In genomic region chr22:19218541-19219233, GRCh38 we compare ENCODE assay signal across 2 cellular contexts.
TF ChIP-seq lines count a peak whose summit lies in the region.

No MANE protein-coding gene starts in this region.

TF ChIP-seq in HepG2, 621 proteins besides CTCF, POLR2A, EP300 and RAD21:
- TF ChIP-seq ZFP41 (CRISPR knock-in tag; IDR thresholded peaks at IDR 0.05; ENCODE audit: borderline replicate concordance) (no peak), TFDP1 (CRISPR knock-in tag; IDR thresholded peaks at IDR 0.05; ENCODE audit: borderline replicate concordance) (no peak), SALL2 (CRISPR knock-in tag; IDR thresholded peaks at IDR 0.05) (no peak), CBX1 (IDR thresholded peaks at IDR 0.05; ENCODE audit: low read depth) (no peak), ETV6 (CRISPR knock-in tag; conservative IDR thresholded peaks at IDR 0.05) (no peak), ZNF530 (CRISPR knock-in tag; IDR thresholded peaks at IDR 0.05; ENCODE audit: low read depth) (no peak), RCOR2 (CRISPR knock-in tag; IDR thresholded peaks at IDR 0.05) (no peak), KDM2A (CRISPR knock-in tag; IDR thresholded peaks at IDR 0.05; ENCODE audit: borderline replicate concordance, low read depth) (no peak), ZNF44 (CRISPR knock-in tag; IDR thresholded peaks at IDR 0.05) (no peak), ZNF776 (CRISPR knock-in tag; IDR thresholded peaks at IDR 0.05) (no peak), ZNF20 (CRISPR knock-in tag; IDR thresholded peaks at IDR 0.05) (no peak), SMARCE1 (IDR thresholded peaks at IDR 0.05; ENCODE audit: borderline replicate concordance) (no peak), ZNF224 (CRISPR knock-in tag; IDR thresholded peaks at IDR 0.05) (no peak)
- TF ChIP-seq, protein P1, sequence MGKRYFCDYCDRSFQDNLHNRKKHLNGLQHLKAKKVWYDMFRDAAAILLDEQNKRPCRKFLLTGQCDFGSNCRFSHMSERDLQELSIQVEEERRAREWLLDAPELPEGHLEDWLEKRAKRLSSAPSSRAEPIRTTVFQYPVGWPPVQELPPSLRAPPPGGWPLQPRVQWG (CRISPR knock-in tag; IDR thresholded peaks at IDR 0.05; ENCODE audit: borderline replicate concordance, low read depth) = no peak

TF ChIP-seq in GM12891, 5 proteins besides CTCF, POLR2A, EP300 and RAD21:
- TF ChIP-seq POLR2AphosphoS5 (IDR thresholded peaks at IDR 0.05; ENCODE audit: low read depth, low read length) = no peak
- TF ChIP-seq TAF1 (IDR thresholded peaks at IDR 0.05; ENCODE audit: low read depth, low read length) = no peak
- TF ChIP-seq PAX5 (IDR thresholded peaks at IDR 0.05; ENCODE audit: insufficient read depth, low read length, severe bottlenecking) = no peak
- no peak for TF ChIP-seq POU2F2 (IDR thresholded peaks at IDR 0.05; ENCODE audit: low read depth, low read length)
- TF ChIP-seq SPI1 (IDR thresholded peaks at IDR 0.05; ENCODE audit: low read depth, low read length) = no peak
TF ChIP-seq in GM12891: peak in this region for 0.
